Comparison of ENCODE assay signal across 2 cellular contexts in the genomic region with DNA sequence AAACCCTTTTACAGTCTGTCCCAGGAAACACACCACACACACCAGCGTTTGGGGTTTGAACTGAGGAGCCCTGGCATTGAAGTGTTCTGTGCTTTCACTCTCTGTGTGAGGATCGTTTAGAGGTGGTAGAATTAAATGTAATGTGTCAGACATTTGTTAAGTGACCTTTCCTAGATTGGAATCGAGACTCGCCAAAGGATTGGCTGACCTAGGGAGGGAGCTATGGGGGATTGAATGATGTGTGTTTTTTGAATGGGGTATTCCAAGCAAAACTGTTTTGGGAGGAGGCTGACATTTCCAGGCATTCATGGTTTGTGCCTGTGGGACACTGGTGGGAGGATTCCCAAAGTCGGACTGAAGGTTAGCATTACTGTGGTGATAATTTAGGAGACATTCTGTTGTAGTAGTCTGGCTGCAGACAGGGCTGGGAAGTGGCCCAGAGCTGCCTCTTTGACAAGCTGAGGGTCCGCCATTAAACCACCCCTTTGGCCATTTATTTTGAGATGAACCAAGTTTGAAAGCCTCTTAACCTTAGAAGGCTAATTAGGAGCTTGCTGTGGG.
TF ChIP-seq lines count a peak whose summit lies in the region.

No MANE protein-coding gene starts in this region.

TF ChIP-seq in A549, 52 proteins besides CTCF, POLR2A, EP300 and RAD21 (continued from another document):
- TF ChIP-seq, protein P1, sequence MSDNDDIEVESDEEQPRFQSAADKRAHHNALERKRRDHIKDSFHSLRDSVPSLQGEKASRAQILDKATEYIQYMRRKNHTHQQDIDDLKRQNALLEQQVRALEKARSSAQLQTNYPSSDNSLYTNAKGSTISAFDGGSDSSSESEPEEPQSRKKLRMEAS (IDR thresholded peaks at IDR 0.05), result no peak
- TF ChIP-seq MAZ (IDR thresholded peaks at IDR 0.05; ENCODE audit: borderline replicate concordance, low read depth, low read length), result no peak
- no peak for TF ChIP-seq SMC3 (IDR thresholded peaks at IDR 0.05)

TF ChIP-seq in IMR-90, 13 proteins besides CTCF, POLR2A, EP300 and RAD21 (continued from another document):
- no peak for TF ChIP-seq ELK1 (IDR thresholded peaks at IDR 0.05; ENCODE audit: borderline replicate concordance, low read depth, low read length)
- TF ChIP-seq CHD1 (IDR thresholded peaks at IDR 0.05; ENCODE audit: low read depth, low read length), result no peak
- no peak for TF ChIP-seq MAFK (IDR thresholded peaks at IDR 0.05; ENCODE audit: low read depth, low read length)
- TF ChIP-seq USF2 (IDR thresholded peaks at IDR 0.05; ENCODE audit: low read depth, low read length), result no peak
- no peak for TF ChIP-seq MAZ (IDR thresholded peaks at IDR 0.05; ENCODE audit: borderline replicate concordance, low read depth, low read length)
